In the genomic region with DNA sequence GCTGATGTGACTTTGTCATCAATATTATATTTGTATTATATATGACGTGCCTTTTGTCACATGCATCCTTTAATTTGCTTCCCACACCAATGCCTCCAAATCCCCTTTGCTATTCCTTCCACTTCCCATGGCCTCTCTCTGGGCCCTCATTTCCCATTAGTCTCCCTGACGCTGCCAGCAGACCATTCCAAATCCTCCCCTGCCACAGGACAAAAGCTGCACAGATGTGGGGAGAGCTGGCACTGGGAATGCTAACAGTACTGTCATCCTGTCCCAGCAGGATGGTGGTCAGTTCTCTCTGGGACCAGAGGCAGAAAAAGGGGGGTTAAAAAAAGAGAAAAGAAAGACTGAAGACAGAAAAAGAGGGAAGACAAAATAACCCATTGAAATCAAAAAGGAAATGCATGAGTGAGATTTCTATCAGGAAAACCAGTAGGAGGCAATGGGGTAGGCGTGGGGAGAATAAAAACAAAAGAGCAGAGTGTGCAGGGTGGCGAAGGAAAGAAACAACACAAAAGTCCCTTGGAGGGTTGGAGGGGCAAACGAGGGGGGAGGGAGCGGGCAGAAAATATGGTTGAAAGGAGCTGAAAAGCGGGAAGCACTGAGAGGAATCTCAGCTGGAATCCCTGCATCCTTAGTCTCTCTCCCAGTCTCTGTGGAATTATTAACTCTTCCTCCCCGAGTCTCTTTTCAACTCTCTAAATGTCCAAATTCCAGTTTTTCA, we compare ENCODE assay signal across 28 cellular contexts. TPM values are rescaled to one million over a fixed set of nuclear protein-coding genes. Genes with fewer than 3 reads are reported as not detected.
DNase-seq lines count a peak whose midpoint lies in the region; TF ChIP-seq lines count a peak whose summit lies in the region.
"Had no signal": no experiment of that assay in that cellular context is flagged by ENCODE, and none has a peak within 500 bp of the region (broad histone marks: within the 10 kb centered on the region; RNA-seq: fewer than 3 reads in every experiment).

No MANE protein-coding gene starts in this region.

- H3K4me1 ChIP-seq in HUES64 (ENCODE audit: insufficient read depth, low read length) (peaks cover 38% of the 10 kb centered on the region), endodermal cell (ENCODE audit: control insufficient read depth, insufficient read depth, low read length) (peaks cover 4% of the 10 kb centered on the region)
- H3K4me1 ChIP-seq: colonic mucosa, right lobe of liver had no signal

- H3K9ac ChIP-seq in HUES64 (ENCODE audit: low read depth, low read length): peak overlapping the region; percentile 35; the same call in 1 of the 2 replicates
- H3K9ac ChIP-seq in endodermal cell (ENCODE audit: extremely low read depth, low read length, poor library complexity, severe bottlenecking): no peak overlapping the region

- H3K4me3 Mint-ChIP-seq in endodermal cell: no peak overlapping the region
- H3K4me3 Mint-ChIP-seq: activated naive CD4-positive, alpha-beta T cell treated with anti-CD3 and anti-CD28 coated beads for 36 hours; activated T-helper 1 cell treated with anti-CD3 and anti-CD28 coated beads, Interleukin-12 subunit alpha, Interleukin-12 subunit beta, Interleukin-2, Interleukin-4 antibody, amounts not matched to agents 30 ng/mL and 10 ng/mL and 1 ng/mL, durations not matched to agents 14 hours and 24 hours and 36 hours; neural crest cell had no signal

- H3K9me3 ChIP-seq in HUES64 (ENCODE audit: insufficient read depth, low read depth, low read length) (no peaks in the 10 kb centered on the region), endodermal cell (ENCODE audit: control insufficient read depth, low read length) (no peaks in the 10 kb centered on the region)
- H3K9me3 ChIP-seq: colonic mucosa, right lobe of liver, SJSA1, upper lobe of left lung had no signal

- H3K4me1 Mint-ChIP-seq in endodermal cell: peaks cover 2% of the 10 kb centered on the region

- peak overlapping the region; percentile 48; the same call in 1 of the 2 replicates for H3K27ac ChIP-seq in HUES64 (ENCODE audit: low read depth, low read length)
- H3K27ac ChIP-seq in endodermal cell (ENCODE audit: low read depth, low read length): peak overlapping the region; percentile 93
- H3K27ac ChIP-seq: colonic mucosa, right lobe of liver, SJSA1, upper lobe of left lung had no signal

- TF ChIP-seq CTCF in endodermal cell (conservative IDR thresholded peaks at IDR 0.05): no peak

- no peak for DNase-seq in endodermal cell
- peak; percentile 5 for DNase-seq in left kidney (ENCODE audit: low read depth, low spot score)
- no peak for DNase-seq in NCI-H1694 (lab: John Stamatoyannopoulos, UW)
- DNase-seq in HT-29 (ENCODE audit: low spot score): no peak
- no peak for DNase-seq in HuH-7.5 (ENCODE audit: low spot score)
- DNase-seq in activated CD8-positive, alpha-beta memory T cell treated with anti-CD3 and anti-CD28 coated beads, Interleukin-2, amount 50 U/mL, for 4 hours: no peak
- DNase-seq: activated CD4-positive, alpha-beta T cell treated with anti-CD3 and anti-CD28 coated beads, Interleukin-2, amount 50 U/mL, for 48 hours; activated naive CD4-positive, alpha-beta T cell treated with anti-CD3 and anti-CD28 coated beads for 36 hours; amniotic stem cell; Calu3; colonic mucosa; DND-41; KG1; kidney glomerular epithelial cell; MM.1S; NCI-H1436; NCI-H345; NCI-H774; right lobe of liver; stimulated activated CD4-positive, alpha-beta T cell treated with anti-CD3 and anti-CD28 coated beads, Interleukin-2, amount 100 ng/mL, for 48 hours; T-helper 1 cell; upper lobe of left lung had no signal

- no peaks in the 10 kb centered on the region for H3K36me3 ChIP-seq in HUES64 (ENCODE audit: insufficient read depth, low read length)
- H3K36me3 ChIP-seq in endodermal cell (ENCODE audit: control insufficient read depth, insufficient read depth, low read length): no peaks in the 10 kb centered on the region
- H3K36me3 ChIP-seq: colonic mucosa, right lobe of liver, SJSA1, upper lobe of left lung had no signal

- H3K36me3 Mint-ChIP-seq in endodermal cell (ENCODE audit: low read depth): no peaks in the 10 kb centered on the region

- WGBS in HUES64: 14% methylated on average over 8 of the region's 8 CpGs
- 37 to 54% methylated on average over 2 to 8 of the region's 8 CpGs for WGBS in endodermal cell (ENCODE audit: insufficient coverage in 1 of 2, insufficient read length in 1 of 2), 2 experiments

- no peak overlapping the region for H3K27ac Mint-ChIP-seq in endodermal cell
- H3K27ac Mint-ChIP-seq: activated naive CD4-positive, alpha-beta T cell treated with anti-CD3 and anti-CD28 coated beads for 36 hours; activated T-helper 1 cell treated with anti-CD3 and anti-CD28 coated beads, Interleukin-12 subunit alpha, Interleukin-12 subunit beta, Interleukin-2, Interleukin-4 antibody, amounts not matched to agents 30 ng/mL and 10 ng/mL and 1 ng/mL, durations not matched to agents 14 hours and 24 hours and 36 hours had no signal

- H3K4me3 ChIP-seq in HUES64 (ENCODE audit: low read length) (peak overlapping the region; percentile 47), endodermal cell (ENCODE audit: low read length) (no peak overlapping the region)
- H3K4me3 ChIP-seq: colonic mucosa, GM12878, lung, right lobe of liver, SJSA1, upper lobe of left lung had no signal

- no peaks in the 10 kb centered on the region for H3K27me3 ChIP-seq in HUES64 (ENCODE audit: insufficient read depth, low read length)
- H3K27me3 ChIP-seq in endodermal cell (ENCODE audit: control insufficient read depth, insufficient read depth, low read length, poor library complexity, severe bottlenecking): no peaks in the 10 kb centered on the region
- H3K27me3 ChIP-seq: colonic mucosa, right lobe of liver, SJSA1, upper lobe of left lung had no signal

- no peaks in the 10 kb centered on the region for H3K9me3 Mint-ChIP-seq in endodermal cell
- H3K9me3 Mint-ChIP-seq: activated naive CD4-positive, alpha-beta T cell treated with anti-CD3 and anti-CD28 coated beads for 36 hours; activated T-helper 1 cell treated with anti-CD3 and anti-CD28 coated beads, Interleukin-12 subunit alpha, Interleukin-12 subunit beta, Interleukin-2, Interleukin-4 antibody, amounts not matched to agents 30 ng/mL and 10 ng/mL and 1 ng/mL, durations not matched to agents 14 hours and 24 hours and 36 hours; neural crest cell had no signal

- no peaks in the 10 kb centered on the region for H3K27me3 Mint-ChIP-seq in endodermal cell (ENCODE audit: insufficient read depth)

RNA-seq across cellular contexts. Expression of gene PTN, which starts 59.2 kb away (rescaled TPM):
- 97.8 TPM for polyA plus RNA-seq in HUES64 (2013, experiment 1 of 2)
- 177 TPM for polyA plus RNA-seq in HUES64 (2013, experiment 2 of 2)
- total RNA-seq in endodermal cell: 1 to 10 TPM; 4.8 to 5.6 TPM
- polyA plus RNA-seq in endodermal cell (2013, experiment 1 of 2): 318 TPM
- 303 TPM for polyA plus RNA-seq in endodermal cell (2013, experiment 2 of 2)
- not detected in 2 replicates for total RNA-seq in HT-29 (2014; rRNA removed; shearing (Covaris generic))
- total RNA-seq: activated naive CD4-positive, alpha-beta T cell treated with anti-CD3 and anti-CD28 coated beads for 36 hours; activated T-helper 1 cell treated with anti-CD3 and anti-CD28 coated beads, Interleukin-12 subunit alpha, Interleukin-12 subunit beta, Interleukin-2, Interleukin-4 antibody, amounts not matched to agents 30 ng/mL and 10 ng/mL and 1 ng/mL, durations not matched to agents 14 hours and 24 hours and 36 hours; GM12878 had no signal
